Comparison of ENCODE assay signal across 18 cellular contexts in the genomic region with DNA sequence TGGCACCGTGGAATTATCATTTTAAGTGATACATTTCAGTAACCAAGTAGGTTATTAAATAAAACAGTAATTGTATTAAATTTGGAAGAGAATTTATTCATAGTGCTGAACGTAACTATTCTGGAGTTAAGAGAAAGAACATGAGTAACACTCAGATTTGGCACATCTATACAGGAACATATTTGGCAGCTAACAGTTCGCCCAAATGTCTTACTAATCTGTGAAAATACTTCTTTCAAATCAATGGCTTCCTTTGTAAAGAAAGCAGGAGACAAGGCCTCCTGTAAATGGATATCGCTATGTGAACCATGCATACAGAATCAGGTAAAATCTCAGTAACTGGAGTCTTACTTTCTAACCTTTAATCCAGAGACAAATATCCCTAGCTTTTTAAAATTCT.
DNase-seq lines count a peak whose midpoint lies in the region; FAIRE-seq and TF ChIP-seq lines count a peak whose summit lies in the region.
"Had no signal": no experiment of that assay in that cellular context is flagged by ENCODE, and none has a peak within 500 bp of the region (broad histone marks: within the 10 kb centered on the region; RNA-seq: fewer than 3 reads in every experiment).

No MANE protein-coding gene starts in this region.

- peaks cover 24% of the 10 kb centered on the region for H3K36me3 Mint-ChIP-seq in astrocyte (ENCODE audit: low read depth, unreplicated experiment)
- H3K36me3 Mint-ChIP-seq: CD8-positive, alpha-beta memory T cell had no signal

- H3K4me2 ChIP-seq in astrocyte (ENCODE audit: low read length) (peak overlapping the region; percentile 21), osteoblast (ENCODE audit: insufficient read depth, low read length) (no peak overlapping the region)

- no peak overlapping the region for H3K27ac Mint-ChIP-seq in astrocyte (ENCODE audit: unreplicated experiment)

- peak; percentile 54 for DNase-seq in AG20443 (ENCODE audit: low spot score)
- peak; percentile 75 for DNase-seq in astrocyte (ENCODE audit: low read depth)
- DNase-seq in fibroblast of mammary gland (ENCODE audit: low read depth) = peak; percentile 72
- DNase-seq in osteoblast (ENCODE audit: insufficient read length, low spot score, missing footprints) = peak; percentile 94
- no peak for DNase-seq in occipital lobe (lab: John Stamatoyannopoulos, UW)
- DNase-seq in HT-29 (ENCODE audit: low spot score) = no peak
- no peak for DNase-seq in mesenteric fat pad (ENCODE audit: low spot score)
- DNase-seq in SIG-M5 treated with dmso at 0.1 percent for 504 hours (lab: John Stamatoyannopoulos, UW; ENCODE audit: unreplicated experiment) = no peak
- DNase-seq: CD8-positive, alpha-beta memory T cell; DND-41; NCI-H1436; NCI-H2029 treated with DMSO at 0.1 percent for 48 hours; NCI-H510A; NCI-H774 had no signal

- H3K79me2 ChIP-seq in astrocyte (ENCODE audit: insufficient read depth, low read length) (peaks cover 94% of the 10 kb centered on the region), osteoblast (ENCODE audit: insufficient read depth, low read length) (peaks cover 74% of the 10 kb centered on the region)

- H3K36me3 ChIP-seq in astrocyte (ENCODE audit: insufficient read depth, low read length) (no peaks in the 10 kb centered on the region), osteoblast (ENCODE audit: insufficient read depth, low read length) (peaks cover 4% of the 10 kb centered on the region)

- peaks cover 1% of the 10 kb centered on the region for H3K4me1 ChIP-seq in astrocyte (ENCODE audit: insufficient read depth, low read length)
- H3K4me1 ChIP-seq in osteoblast (ENCODE audit: insufficient read depth, low read length) = peaks cover 15% of the 10 kb centered on the region

- H3K27me3 Mint-ChIP-seq in astrocyte (ENCODE audit: low read depth, unreplicated experiment) = no peaks in the 10 kb centered on the region

- peaks cover 18% of the 10 kb centered on the region for H3K4me1 Mint-ChIP-seq in astrocyte (ENCODE audit: low read depth, unreplicated experiment)

- peaks cover 94% of the 10 kb centered on the region for H4K20me1 ChIP-seq in astrocyte (ENCODE audit: insufficient read depth, low read length)
- H4K20me1 ChIP-seq in osteoblast (ENCODE audit: insufficient read depth, low read length) = peaks cover 69% of the 10 kb centered on the region

- peak overlapping the region; percentile 20 for H3K27ac ChIP-seq in astrocyte (ENCODE audit: low read depth, low read length)
- no peak overlapping the region for H3K27ac ChIP-seq in osteoblast (ENCODE audit: low read depth, low read length)
- H3K27ac ChIP-seq: BLaER1 treated with 17β-estradiol and CSF1 and Interleukin-3, amounts not matched to agents 10 nM and 100 nM had no signal

- H3K9me3 ChIP-seq in astrocyte (ENCODE audit: insufficient read depth, low read depth, low read length) = no peaks in the 10 kb centered on the region
- no peaks in the 10 kb centered on the region for H3K9me3 ChIP-seq in osteoblast (ENCODE audit: low read depth, low read length)

- H2AFZ ChIP-seq in astrocyte (ENCODE audit: low read depth, low read length) (no peak overlapping the region), osteoblast (ENCODE audit: low read length) (no peak overlapping the region)

- H3K4me3 ChIP-seq in astrocyte (ENCODE audit: insufficient read depth, low read depth, low read length) (no peak overlapping the region), fibroblast of mammary gland (ENCODE audit: control insufficient read depth, low read depth, low read length) (no peak overlapping the region), osteoblast (ENCODE audit: insufficient read depth, low read length) (no peak overlapping the region)
- H3K4me3 ChIP-seq: BLaER1 treated with 17β-estradiol and CSF1 and Interleukin-3, amounts not matched to agents 10 nM and 100 nM; GM12878; K562 had no signal

- peaks cover 2% of the 10 kb centered on the region for H3K9me3 Mint-ChIP-seq in astrocyte (ENCODE audit: unreplicated experiment)
- H3K9me3 Mint-ChIP-seq: CD8-positive, alpha-beta memory T cell had no signal

- H3K27me3 ChIP-seq in astrocyte (ENCODE audit: insufficient read depth, low read length) = no peaks in the 10 kb centered on the region
- no peaks in the 10 kb centered on the region for H3K27me3 ChIP-seq in osteoblast (ENCODE audit: insufficient read depth, low read length)
- H3K27me3 ChIP-seq: BLaER1 treated with 17β-estradiol and CSF1 and Interleukin-3, amounts not matched to agents 10 nM and 100 nM had no signal

- FAIRE-seq in astrocyte (lab: Jason Lieb, UNC) = peak; percentile 62
- FAIRE-seq: G401.6, GM12878, K562 had no signal

- H3K4me3 Mint-ChIP-seq in astrocyte (ENCODE audit: unreplicated experiment) = no peak overlapping the region
- H3K4me3 Mint-ChIP-seq: CD8-positive, alpha-beta memory T cell had no signal

- TF ChIP-seq CTCF in astrocyte (IDR thresholded peaks at IDR 0.05; ENCODE audit: insufficient read depth, low read depth, low read length) (no peak), fibroblast of mammary gland (conservative IDR thresholded peaks at IDR 0.05; ENCODE audit: control insufficient read depth, insufficient read depth, low read depth, low read length) (no peak), osteoblast (IDR thresholded peaks at IDR 0.05; ENCODE audit: extremely low read depth, low read depth, low read length) (no peak)

- no peak overlapping the region for H3K9ac ChIP-seq in astrocyte (ENCODE audit: low read length)
- H3K9ac ChIP-seq: BLaER1 treated with 17β-estradiol and CSF1 and Interleukin-3, amounts not matched to agents 10 nM and 100 nM had no signal

Comparison
In these comparisons a context has a peak if more than half of its experiments do, and no peak if none do; other contexts are left out.
1. DNase-seq: peak in AG20443 (single experiment), astrocyte (single experiment), fibroblast of mammary gland (single experiment) and osteoblast (single experiment); none in occipital lobe (single experiment), HT-29 (single experiment), mesenteric fat pad (single experiment) and SIG-M5 treated with dmso at 0.1 percent for 504 hours (single experiment).